In the genomic region with DNA sequence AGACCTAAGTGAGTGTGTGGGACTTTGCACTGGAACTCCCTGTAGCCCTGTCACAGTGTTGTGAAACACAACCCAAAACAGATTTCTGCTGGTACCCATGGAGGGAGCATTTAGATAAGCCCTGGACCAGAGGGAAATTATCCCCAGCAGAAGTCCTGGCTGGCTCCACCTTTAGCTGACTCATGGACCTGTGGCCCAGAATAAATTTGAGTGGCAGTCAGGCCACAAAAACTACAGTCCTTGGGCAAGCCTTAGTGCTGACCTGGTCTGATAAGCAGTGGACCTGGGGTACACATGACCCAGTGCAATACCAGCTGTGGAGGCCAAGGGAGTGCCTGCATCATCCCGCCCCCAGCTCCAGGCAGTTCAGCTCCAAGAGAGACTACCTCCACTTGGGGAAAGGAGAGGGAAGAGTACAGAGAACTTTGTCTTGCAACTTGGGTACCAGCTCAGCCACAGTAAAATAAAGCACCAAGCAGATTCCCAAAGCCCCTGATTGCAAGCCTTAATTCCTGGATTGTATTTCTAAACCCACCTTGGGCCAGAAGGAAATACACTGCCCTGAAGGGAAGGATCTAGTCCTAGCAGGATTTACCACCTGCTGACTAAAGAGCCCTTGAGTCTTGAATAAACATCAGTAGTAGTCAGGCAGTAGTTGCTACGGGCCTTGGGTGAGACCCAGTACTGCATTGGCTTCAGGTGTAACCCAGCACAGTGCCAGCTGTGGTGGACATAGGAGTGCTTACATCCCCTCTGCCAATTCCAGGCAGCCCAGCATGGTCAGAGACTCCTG, we compare ENCODE assay signal across 1 cellular context.
A peak's percentile ranks its signal among the peaks of the same experiment; 100 is the strongest.
TF ChIP-seq lines count a peak whose summit lies in the region.

No MANE protein-coding gene starts in this region.

TF ChIP-seq in HepG2, 621 proteins besides CTCF, POLR2A, EP300 and RAD21 (continued from another document and continues in another):
- TF ChIP-seq, protein P1, sequence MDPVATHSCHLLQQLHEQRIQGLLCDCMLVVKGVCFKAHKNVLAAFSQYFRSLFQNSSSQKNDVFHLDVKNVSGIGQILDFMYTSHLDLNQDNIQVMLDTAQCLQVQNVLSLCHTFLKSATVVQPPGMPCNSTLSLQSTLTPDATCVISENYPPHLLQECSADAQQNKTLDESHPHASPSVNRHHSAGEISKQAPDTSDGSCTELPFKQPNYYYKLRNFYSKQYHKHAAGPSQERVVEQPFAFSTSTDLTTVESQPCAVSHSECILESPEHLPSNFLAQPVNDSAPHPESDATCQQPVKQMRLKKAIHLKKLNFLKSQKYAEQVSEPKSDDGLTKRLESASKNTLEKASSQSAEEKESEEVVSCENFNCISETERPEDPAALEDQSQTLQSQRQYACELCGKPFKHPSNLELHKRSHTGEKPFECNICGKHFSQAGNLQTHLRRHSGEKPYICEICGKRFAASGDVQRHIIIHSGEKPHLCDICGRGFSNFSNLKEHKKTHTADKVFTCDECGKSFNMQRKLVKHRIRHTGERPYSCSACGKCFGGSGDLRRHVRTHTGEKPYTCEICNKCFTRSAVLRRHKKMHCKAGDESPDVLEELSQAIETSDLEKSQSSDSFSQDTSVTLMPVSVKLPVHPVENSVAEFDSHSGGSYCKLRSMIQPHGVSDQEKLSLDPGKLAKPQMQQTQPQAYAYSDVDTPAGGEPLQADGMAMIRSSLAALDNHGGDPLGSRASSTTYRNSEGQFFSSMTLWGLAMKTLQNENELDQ (CRISPR knock-in tag; IDR thresholded peaks at IDR 0.05; ENCODE audit: borderline replicate concordance): no peak
- TF ChIP-seq TCF7L2 (IDR thresholded peaks at IDR 0.05; ENCODE audit: low read depth, low read length) (no peak), ELF4 (CRISPR knock-in tag; IDR thresholded peaks at IDR 0.05; ENCODE audit: borderline replicate concordance) (no peak), GPN1 (CRISPR knock-in tag; IDR thresholded peaks at IDR 0.05; ENCODE audit: borderline replicate concordance) (no peak), FLYWCH1 (CRISPR knock-in tag; IDR thresholded peaks at IDR 0.05) (no peak), PAX8 (CRISPR knock-in tag; IDR thresholded peaks at IDR 0.05; ENCODE audit: borderline replicate concordance) (no peak), ZNF605 (CRISPR knock-in tag; IDR thresholded peaks at IDR 0.05) (no peak), HNRNPLL (IDR thresholded peaks at IDR 0.05; ENCODE audit: low read depth, low read length, poor library complexity, severe bottlenecking) (no peak), NCOR1 (IDR thresholded peaks at IDR 0.05; ENCODE audit: borderline replicate concordance, low read length) (peak; percentile 19; the same call in 1 of the 2 replicates), DNMT1 (CRISPR knock-in tag; IDR thresholded peaks at IDR 0.05) (no peak), YEATS2 (CRISPR knock-in tag; IDR thresholded peaks at IDR 0.05; ENCODE audit: borderline replicate concordance) (no peak), ZNF124 (CRISPR knock-in tag; IDR thresholded peaks at IDR 0.05) (no peak), NFKBIZ (CRISPR knock-in tag; IDR thresholded peaks at IDR 0.05) (no peak), ZNF484 (CRISPR knock-in tag; IDR thresholded peaks at IDR 0.05; ENCODE audit: borderline replicate concordance, low read depth) (no peak), TSC22D2 (CRISPR knock-in tag; IDR thresholded peaks at IDR 0.05; ENCODE audit: borderline replicate concordance) (no peak), ZBTB1 (CRISPR knock-in tag; IDR thresholded peaks at IDR 0.05; ENCODE audit: borderline replicate concordance) (no peak), ZNF629 (CRISPR knock-in tag; conservative IDR thresholded peaks at IDR 0.05) (no peak), NR2F6 (IDR thresholded peaks at IDR 0.05) (peak; percentile 55; the same call in 1 of the 2 replicates), NR2F6 (CRISPR knock-in tag; IDR thresholded peaks at IDR 0.05) (peak; percentile 61), ZNF225 (CRISPR knock-in tag; IDR thresholded peaks at IDR 0.05) (no peak), ELF1 (CRISPR knock-in tag; IDR thresholded peaks at IDR 0.05) (no peak), KAT2B (IDR thresholded peaks at IDR 0.05; ENCODE audit: borderline replicate concordance, low read depth, low read length) (no peak), NFE2L1 (CRISPR knock-in tag; IDR thresholded peaks at IDR 0.05; ENCODE audit: borderline replicate concordance) (0 out of 2 replicates have a peak, but pooled peaks have one; percentile 38), RFXAP (CRISPR knock-in tag; IDR thresholded peaks at IDR 0.05; ENCODE audit: borderline replicate concordance) (no peak), TOPORS (CRISPR knock-in tag; IDR thresholded peaks at IDR 0.05) (no peak), MZF1 (CRISPR knock-in tag; IDR thresholded peaks at IDR 0.05; ENCODE audit: borderline replicate concordance) (no peak), ZFP37 (CRISPR knock-in tag; IDR thresholded peaks at IDR 0.05; ENCODE audit: borderline replicate concordance) (peak; percentile 54; the same call in 1 of the 2 replicates), MATR3 (CRISPR knock-in tag; IDR thresholded peaks at IDR 0.05) (no peak), ZNF501 (CRISPR knock-in tag; IDR thresholded peaks at IDR 0.05) (peak; percentile 70; the same call in 1 of the 2 replicates), ZNF619 (CRISPR knock-in tag; IDR thresholded peaks at IDR 0.05) (peak; percentile 77; the same call in 1 of the 2 replicates), POLR2AphosphoS5 (IDR thresholded peaks at IDR 0.05; ENCODE audit: low read depth, low read length) (no peak), ZNF260 (CRISPR knock-in tag; IDR thresholded peaks at IDR 0.05; ENCODE audit: borderline replicate concordance, low read depth) (no peak), MYNN (CRISPR knock-in tag; IDR thresholded peaks at IDR 0.05; ENCODE audit: low read depth) (no peak), NFYB (CRISPR knock-in tag; IDR thresholded peaks at IDR 0.05) (no peak), FOSL1 (CRISPR knock-in tag; IDR thresholded peaks at IDR 0.05; ENCODE audit: borderline replicate concordance) (peak; percentile 42; the same call in 1 of the 2 replicates), NFATC3 (CRISPR knock-in tag; IDR thresholded peaks at IDR 0.05) (no peak), ZNF713 (CRISPR knock-in tag; IDR thresholded peaks at IDR 0.05) (0 out of 2 replicates have a peak, but pooled peaks have one; percentile 79)
- TF ChIP-seq, protein P2, sequence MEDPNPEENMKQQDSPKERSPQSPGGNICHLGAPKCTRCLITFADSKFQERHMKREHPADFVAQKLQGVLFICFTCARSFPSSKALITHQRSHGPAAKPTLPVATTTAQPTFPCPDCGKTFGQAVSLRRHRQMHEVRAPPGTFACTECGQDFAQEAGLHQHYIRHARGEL (CRISPR knock-in tag; IDR thresholded peaks at IDR 0.05): no peak
- TF ChIP-seq, protein P3, sequence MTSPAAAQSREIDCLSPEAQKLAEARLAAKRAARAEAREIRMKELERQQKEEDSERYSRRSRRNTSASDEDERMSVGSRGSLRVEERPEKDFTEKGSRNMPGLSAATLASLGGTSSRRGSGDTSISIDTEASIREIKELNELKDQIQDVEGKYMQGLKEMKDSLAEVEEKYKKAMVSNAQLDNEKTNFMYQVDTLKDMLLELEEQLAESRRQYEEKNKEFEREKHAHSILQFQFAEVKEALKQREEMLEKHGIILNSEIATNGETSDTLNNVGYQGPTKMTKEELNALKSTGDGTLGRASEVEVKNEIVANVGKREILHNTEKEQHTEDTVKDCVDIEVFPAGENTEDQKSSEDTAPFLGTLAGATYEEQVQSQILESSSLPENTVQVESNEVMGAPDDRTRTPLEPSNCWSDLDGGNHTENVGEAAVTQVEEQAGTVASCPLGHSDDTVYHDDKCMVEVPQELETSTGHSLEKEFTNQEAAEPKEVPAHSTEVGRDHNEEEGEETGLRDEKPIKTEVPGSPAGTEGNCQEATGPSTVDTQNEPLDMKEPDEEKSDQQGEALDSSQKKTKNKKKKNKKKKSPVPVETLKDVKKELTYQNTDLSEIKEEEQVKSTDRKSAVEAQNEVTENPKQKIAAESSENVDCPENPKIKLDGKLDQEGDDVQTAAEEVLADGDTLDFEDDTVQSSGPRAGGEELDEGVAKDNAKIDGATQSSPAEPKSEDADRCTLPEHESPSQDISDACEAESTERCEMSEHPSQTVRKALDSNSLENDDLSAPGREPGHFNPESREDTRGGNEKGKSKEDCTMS (CRISPR knock-in tag; conservative IDR thresholded peaks at IDR 0.05): no peak
- TF ChIP-seq, protein P4, sequence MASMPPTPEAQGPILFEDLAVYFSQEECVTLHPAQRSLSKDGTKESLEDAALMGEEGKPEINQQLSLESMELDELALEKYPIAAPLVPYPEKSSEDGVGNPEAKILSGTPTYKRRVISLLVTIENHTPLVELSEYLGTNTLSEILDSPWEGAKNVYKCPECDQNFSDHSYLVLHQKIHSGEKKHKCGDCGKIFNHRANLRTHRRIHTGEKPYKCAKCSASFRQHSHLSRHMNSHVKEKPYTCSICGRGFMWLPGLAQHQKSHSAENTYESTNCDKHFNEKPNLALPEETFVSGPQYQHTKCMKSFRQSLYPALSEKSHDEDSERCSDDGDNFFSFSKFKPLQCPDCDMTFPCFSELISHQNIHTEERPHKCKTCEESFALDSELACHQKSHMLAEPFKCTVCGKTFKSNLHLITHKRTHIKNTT (CRISPR knock-in tag; IDR thresholded peaks at IDR 0.05): no peak
- TF ChIP-seq, protein P5, sequence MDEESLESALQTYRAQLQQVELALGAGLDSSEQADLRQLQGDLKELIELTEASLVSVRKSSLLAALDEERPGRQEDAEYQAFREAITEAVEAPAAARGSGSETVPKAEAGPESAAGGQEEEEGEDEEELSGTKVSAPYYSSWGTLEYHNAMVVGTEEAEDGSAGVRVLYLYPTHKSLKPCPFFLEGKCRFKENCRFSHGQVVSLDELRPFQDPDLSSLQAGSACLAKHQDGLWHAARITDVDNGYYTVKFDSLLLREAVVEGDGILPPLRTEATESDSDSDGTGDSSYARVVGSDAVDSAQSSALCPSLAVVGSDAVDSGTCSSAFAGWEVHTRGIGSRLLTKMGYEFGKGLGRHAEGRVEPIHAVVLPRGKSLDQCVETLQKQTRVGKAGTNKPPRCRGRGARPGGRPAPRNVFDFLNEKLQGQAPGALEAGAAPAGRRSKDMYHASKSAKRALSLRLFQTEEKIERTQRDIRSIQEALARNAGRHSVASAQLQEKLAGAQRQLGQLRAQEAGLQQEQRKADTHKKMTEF (CRISPR knock-in tag; IDR thresholded peaks at IDR 0.05): no peak
- TF ChIP-seq, protein P6, sequence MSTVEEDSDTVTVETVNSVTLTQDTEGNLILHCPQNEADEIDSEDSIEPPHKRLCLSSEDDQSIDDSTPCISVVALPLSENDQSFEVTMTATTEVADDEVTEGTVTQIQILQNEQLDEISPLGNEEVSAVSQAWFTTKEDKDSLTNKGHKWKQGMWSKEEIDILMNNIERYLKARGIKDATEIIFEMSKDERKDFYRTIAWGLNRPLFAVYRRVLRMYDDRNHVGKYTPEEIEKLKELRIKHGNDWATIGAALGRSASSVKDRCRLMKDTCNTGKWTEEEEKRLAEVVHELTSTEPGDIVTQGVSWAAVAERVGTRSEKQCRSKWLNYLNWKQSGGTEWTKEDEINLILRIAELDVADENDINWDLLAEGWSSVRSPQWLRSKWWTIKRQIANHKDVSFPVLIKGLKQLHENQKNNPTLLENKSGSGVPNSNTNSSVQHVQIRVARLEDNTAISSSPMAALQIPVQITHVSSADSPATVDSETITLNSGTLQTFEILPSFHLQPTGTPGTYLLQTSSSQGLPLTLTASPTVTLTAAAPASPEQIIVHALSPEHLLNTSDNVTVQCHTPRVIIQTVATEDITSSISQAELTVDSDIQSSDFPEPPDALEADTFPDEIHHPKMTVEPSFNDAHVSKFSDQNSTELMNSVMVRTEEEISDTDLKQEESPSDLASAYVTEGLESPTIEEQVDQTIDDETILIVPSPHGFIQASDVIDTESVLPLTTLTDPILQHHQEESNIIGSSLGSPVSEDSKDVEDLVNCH (CRISPR knock-in tag; IDR thresholded peaks at IDR 0.05): no peak
- TF ChIP-seq, protein P7, sequence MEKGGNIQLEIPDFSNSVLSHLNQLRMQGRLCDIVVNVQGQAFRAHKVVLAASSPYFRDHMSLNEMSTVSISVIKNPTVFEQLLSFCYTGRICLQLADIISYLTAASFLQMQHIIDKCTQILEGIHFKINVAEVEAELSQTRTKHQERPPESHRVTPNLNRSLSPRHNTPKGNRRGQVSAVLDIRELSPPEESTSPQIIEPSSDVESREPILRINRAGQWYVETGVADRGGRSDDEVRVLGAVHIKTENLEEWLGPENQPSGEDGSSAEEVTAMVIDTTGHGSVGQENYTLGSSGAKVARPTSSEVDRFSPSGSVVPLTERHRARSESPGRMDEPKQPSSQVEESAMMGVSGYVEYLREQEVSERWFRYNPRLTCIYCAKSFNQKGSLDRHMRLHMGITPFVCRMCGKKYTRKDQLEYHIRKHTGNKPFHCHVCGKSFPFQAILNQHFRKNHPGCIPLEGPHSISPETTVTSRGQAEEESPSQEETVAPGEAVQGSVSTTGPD (CRISPR knock-in tag; IDR thresholded peaks at IDR 0.05): no peak
- TF ChIP-seq, protein P8, sequence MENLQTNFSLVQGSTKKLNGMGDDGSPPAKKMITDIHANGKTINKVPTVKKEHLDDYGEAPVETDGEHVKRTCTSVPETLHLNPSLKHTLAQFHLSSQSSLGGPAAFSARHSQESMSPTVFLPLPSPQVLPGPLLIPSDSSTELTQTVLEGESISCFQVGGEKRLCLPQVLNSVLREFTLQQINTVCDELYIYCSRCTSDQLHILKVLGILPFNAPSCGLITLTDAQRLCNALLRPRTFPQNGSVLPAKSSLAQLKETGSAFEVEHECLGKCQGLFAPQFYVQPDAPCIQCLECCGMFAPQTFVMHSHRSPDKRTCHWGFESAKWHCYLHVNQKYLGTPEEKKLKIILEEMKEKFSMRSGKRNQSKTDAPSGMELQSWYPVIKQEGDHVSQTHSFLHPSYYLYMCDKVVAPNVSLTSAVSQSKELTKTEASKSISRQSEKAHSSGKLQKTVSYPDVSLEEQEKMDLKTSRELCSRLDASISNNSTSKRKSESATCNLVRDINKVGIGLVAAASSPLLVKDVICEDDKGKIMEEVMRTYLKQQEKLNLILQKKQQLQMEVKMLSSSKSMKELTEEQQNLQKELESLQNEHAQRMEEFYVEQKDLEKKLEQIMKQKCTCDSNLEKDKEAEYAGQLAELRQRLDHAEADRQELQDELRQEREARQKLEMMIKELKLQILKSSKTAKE (CRISPR knock-in tag; IDR thresholded peaks at IDR 0.05; ENCODE audit: borderline replicate concordance): no peak
- TF ChIP-seq, protein P9, sequence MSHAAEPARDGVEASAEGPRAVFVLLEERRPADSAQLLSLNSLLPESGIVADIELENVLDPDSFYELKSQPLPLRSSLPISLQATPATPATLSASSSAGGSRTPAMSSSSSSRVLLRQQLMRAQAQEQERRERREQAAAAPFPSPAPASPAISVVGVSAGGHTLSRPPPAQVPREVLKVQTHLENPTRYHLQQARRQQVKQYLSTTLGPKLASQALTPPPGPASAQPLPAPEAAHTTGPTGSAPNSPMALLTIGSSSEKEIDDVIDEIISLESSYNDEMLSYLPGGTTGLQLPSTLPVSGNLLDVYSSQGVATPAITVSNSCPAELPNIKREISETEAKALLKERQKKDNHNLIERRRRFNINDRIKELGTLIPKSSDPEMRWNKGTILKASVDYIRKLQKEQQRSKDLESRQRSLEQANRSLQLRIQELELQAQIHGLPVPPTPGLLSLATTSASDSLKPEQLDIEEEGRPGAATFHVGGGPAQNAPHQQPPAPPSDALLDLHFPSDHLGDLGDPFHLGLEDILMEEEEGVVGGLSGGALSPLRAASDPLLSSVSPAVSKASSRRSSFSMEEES (CRISPR knock-in tag; IDR thresholded peaks at IDR 0.05): no peak
